In the genomic region with DNA sequence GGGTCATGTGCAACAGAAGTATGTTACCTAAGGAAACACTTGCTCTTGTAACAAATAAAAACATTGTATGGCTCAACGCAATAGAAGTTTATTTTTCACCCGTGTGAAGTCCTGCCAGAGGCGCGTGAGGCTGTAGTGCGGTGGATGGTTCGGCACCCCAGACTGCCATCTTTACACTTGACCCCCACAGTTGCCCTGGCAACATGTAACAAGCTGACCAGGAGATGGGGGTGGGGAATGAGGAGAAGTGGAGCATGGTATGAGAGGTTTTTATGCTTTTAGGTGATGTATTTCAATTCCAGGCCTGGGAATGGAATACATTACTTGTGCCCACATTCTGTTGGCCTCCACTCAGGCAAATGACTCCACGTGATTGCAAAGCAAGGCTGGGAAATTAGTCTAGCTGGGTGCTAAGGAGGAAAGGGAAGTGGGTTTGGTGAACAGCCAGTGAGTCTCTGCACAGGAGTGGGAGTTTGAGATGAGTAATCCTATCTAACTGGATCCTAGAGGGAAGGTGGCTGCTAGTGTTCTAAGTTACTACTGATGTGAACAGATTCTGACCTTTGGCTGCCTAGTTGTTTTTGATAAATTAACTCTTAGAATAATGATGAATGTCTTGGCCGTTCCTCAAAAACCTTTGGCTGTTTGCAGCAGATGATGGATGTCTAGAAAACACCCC, we compare ENCODE assay signal across 2 cellular contexts.
TF ChIP-seq lines count a peak whose summit lies in the region.

No MANE protein-coding gene starts in this region.

TF ChIP-seq in GM12891, 5 proteins besides CTCF, POLR2A, EP300 and RAD21:
- TF ChIP-seq POLR2AphosphoS5 (IDR thresholded peaks at IDR 0.05; ENCODE audit: low read depth, low read length) (no peak), SPI1 (IDR thresholded peaks at IDR 0.05; ENCODE audit: low read depth, low read length) (peak; percentile 34; the same call in 1 of the 2 replicates)

TF ChIP-seq in endothelial cell of umbilical vein, 7 proteins besides CTCF, POLR2A, EP300 and RAD21:
- TF ChIP-seq FOS (IDR thresholded peaks at IDR 0.05; ENCODE audit: borderline replicate concordance, insufficient read depth, low read length) (peak; percentile 80), POLR2AphosphoS5 (IDR thresholded peaks at IDR 0.05; ENCODE audit: insufficient read depth, low read depth, low read length) (no peak)
